ENCODE assay signal across 20 cellular contexts in the genomic region with DNA sequence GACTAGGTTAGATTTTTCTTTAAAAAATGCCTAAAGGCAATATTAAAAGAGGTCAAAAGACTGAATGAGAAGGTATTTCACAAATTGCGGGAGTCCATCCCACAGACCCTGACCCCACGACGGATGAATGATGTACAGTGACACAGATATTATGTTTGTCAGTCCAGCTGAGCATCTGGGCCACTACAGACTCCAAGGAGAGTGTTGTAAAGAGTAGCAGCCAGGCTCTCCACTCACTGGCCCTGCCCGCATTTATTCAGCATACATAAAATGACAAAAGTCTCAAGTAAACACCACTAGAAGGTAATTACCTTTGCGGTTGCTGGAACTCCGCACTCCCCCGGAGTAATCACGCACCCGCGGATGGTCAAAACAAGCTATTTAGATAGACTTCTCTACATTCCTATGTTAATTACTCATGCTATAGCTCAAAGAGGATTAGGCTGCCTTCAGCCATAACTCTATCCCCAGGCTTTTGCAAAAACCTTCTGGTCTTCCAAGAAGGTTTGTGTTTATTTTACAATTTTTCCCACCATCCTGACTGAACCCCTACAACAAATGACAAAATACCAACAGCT. TPM values are rescaled to one million over a fixed set of nuclear protein-coding genes. Genes with fewer than 3 reads are reported as not detected.
DNase-seq lines count a peak whose midpoint lies in the region; ATAC-seq lines count a peak whose summit lies in the region.
"Had no signal": no experiment of that assay in that cellular context is flagged by ENCODE, and none has a peak within 500 bp of the region (broad histone marks: within the 10 kb centered on the region; RNA-seq: fewer than 3 reads in every experiment).

No MANE protein-coding gene starts in this region.

- H3K4me2 ChIP-seq in BLaER1 treated with 17β-estradiol and CSF1 and Interleukin-3, amounts not matched to agents 10 nM and 100 nM, result peak overlapping the region; percentile 2 to 61 (median 41); a peak in 16 of 22 replicates

- peak; percentile 32 for DNase-seq in H4 (ENCODE audit: low spot score)
- DNase-seq in T1000 (lab: John Stamatoyannopoulos, UW), result peak; percentile 36
- no peak for DNase-seq in left colon
- DNase-seq in stimulated activated naive CD8-positive, alpha-beta T cell treated with anti-CD3 and anti-CD28 coated beads, Interleukin-15, amount 100 ng/mL, for 72 hours, result no peak
- DNase-seq in stimulated activated naive CD4-positive, alpha-beta T cell treated with Interleukin-2 at 50 U/mL for 16 hours (lab: John Stamatoyannopoulos, UW), result no peak
- no peak for DNase-seq in stimulated activated CD4-positive, alpha-beta T cell treated with anti-CD3 and anti-CD28 coated beads, Interleukin-4, amount 100 ng/mL, for 24 hours
- DNase-seq: activated CD4-positive, alpha-beta T cell treated with anti-CD3 and anti-CD28 coated beads for 48 hours; activated gamma-delta T cell; anterior cingulate cortex; DND-41; lower lobe of right lung; NCI-H1105 treated with DMSO at 0.1 percent for 48 hours; NCI-H2171 treated with DMSO at 0.1 percent for 48 hours; stimulated activated CD4-positive, alpha-beta T cell treated with anti-CD3 and anti-CD28 coated beads, Interleukin-2, amount 100 ng/mL, for 24 hours had no signal

- peaks cover 15 to 35% (median 24%) of the 10 kb centered on the region in 10 experiments for H3K4me1 ChIP-seq in BLaER1 treated with 17β-estradiol and CSF1 and Interleukin-3, amounts not matched to agents 10 nM and 100 nM
- H3K4me1 ChIP-seq: lower lobe of right lung, parathyroid adenoma, vagina had no signal

- H3K27ac ChIP-seq in BLaER1 treated with 17β-estradiol and CSF1 and Interleukin-3, amounts not matched to agents 10 nM and 100 nM, result no peak overlapping the region
- H3K27ac ChIP-seq: lower lobe of right lung, parathyroid adenoma, vagina had no signal

- no peaks in the 10 kb centered on the region for H3K36me3 ChIP-seq in BLaER1 treated with 17β-estradiol and CSF1 and Interleukin-3, amounts not matched to agents 10 nM and 100 nM
- H3K36me3 ChIP-seq: lower lobe of right lung, vagina had no signal

- no peak overlapping the region for H3K9ac ChIP-seq in BLaER1 treated with 17β-estradiol and CSF1 and Interleukin-3, amounts not matched to agents 10 nM and 100 nM
- H3K9ac ChIP-seq: parathyroid adenoma had no signal

- H3K9me3 Mint-ChIP-seq in stimulated activated naive CD8-positive, alpha-beta T cell treated with anti-CD3 and anti-CD28 coated beads, Interleukin-15, amount 100 ng/mL, for 72 hours, result no peaks in the 10 kb centered on the region
- H3K9me3 Mint-ChIP-seq: IgD-negative memory B cell had no signal

- peaks cover 6% of the 10 kb centered on the region for H3K4me1 Mint-ChIP-seq in stimulated activated naive CD8-positive, alpha-beta T cell treated with anti-CD3 and anti-CD28 coated beads, Interleukin-15, amount 100 ng/mL, for 72 hours

- no peak overlapping the region for H3K27ac Mint-ChIP-seq in stimulated activated naive CD8-positive, alpha-beta T cell treated with anti-CD3 and anti-CD28 coated beads, Interleukin-15, amount 100 ng/mL, for 72 hours

- H3K4me3 Mint-ChIP-seq in stimulated activated naive CD8-positive, alpha-beta T cell treated with anti-CD3 and anti-CD28 coated beads, Interleukin-15, amount 100 ng/mL, for 72 hours, result no peak overlapping the region

- no peak overlapping the region for H3K4me3 ChIP-seq in BLaER1 treated with 17β-estradiol and CSF1 and Interleukin-3, amounts not matched to agents 10 nM and 100 nM
- H3K4me3 ChIP-seq: lower lobe of right lung, vagina had no signal

- H3K9me3 ChIP-seq in BLaER1 treated with 17β-estradiol and CSF1 and Interleukin-3, amounts not matched to agents 10 nM and 100 nM (replicated peaks in 1 of 11), result 0 out of 22 replicates have a peak, but pooled peaks cover 0 to 8% (median 0%) of the 10 kb centered on the region in 11 experiments
- H3K9me3 ChIP-seq: lower lobe of right lung, vagina had no signal

- ATAC-seq in left colon (peak; percentile 39), HG02885 (IDR thresholded peaks at IDR 0.05; ENCODE audit: poor library complexity, unreplicated experiment) (no peak)
- no peak for ATAC-seq in stimulated activated naive CD8-positive, alpha-beta T cell treated with anti-CD3 and anti-CD28 coated beads, Interleukin-15, amount 100 ng/mL, for 72 hours
- ATAC-seq: esophagus mucosa had no signal

- intact Hi-C loops in left colon (cut with DNase I, micrococcal nuclease), result no loop called here

- H3K27me3 ChIP-seq in BLaER1 treated with 17β-estradiol and CSF1 and Interleukin-3, amounts not matched to agents 10 nM and 100 nM, result no peaks in the 10 kb centered on the region
- H3K27me3 ChIP-seq: vagina had no signal

- H3K27me3 Mint-ChIP-seq in stimulated activated naive CD8-positive, alpha-beta T cell treated with anti-CD3 and anti-CD28 coated beads, Interleukin-15, amount 100 ng/mL, for 72 hours, result no peaks in the 10 kb centered on the region
- H3K27me3 Mint-ChIP-seq: IgD-negative memory B cell had no signal

- H4K20me1 ChIP-seq in BLaER1 treated with 17β-estradiol and CSF1 and Interleukin-3, amounts not matched to agents 10 nM and 100 nM, result no peaks in the 10 kb centered on the region

RNA-seq across cellular contexts. Expression of a gene that starts 18.8 kb away (rescaled TPM):
- 156 and 176 TPM in 2 replicates for total RNA-seq in H4 (2014; rRNA removed; shearing (Covaris generic))
- 10 to 100 TPM; 74.4 to 75.6 TPM for total RNA-seq in left colon

RNA-seq across cellular contexts. Expression of a gene that starts 47.8 kb away (rescaled TPM):
- 97.3 and 108 TPM in 2 replicates for total RNA-seq in H4 (2014; rRNA removed; shearing (Covaris generic))
- 10 to 100 TPM; 72.1 to 74.9 TPM for total RNA-seq in left colon

Comparison
In these comparisons a context has a peak if more than half of its experiments do, and no peak if none do; other contexts are left out.
1. DNase-seq: peak in H4 (single experiment) and T1000 (single experiment); none in left colon (0 of 2), stimulated activated naive CD8-positive, alpha-beta T cell treated with anti-CD3 and anti-CD28 coated beads, Interleukin-15, amount 100 ng/mL, for 72 hours (0 of 2), stimulated activated naive CD4-positive, alpha-beta T cell treated with Interleukin-2 at 50 U/mL for 16 hours (single experiment) and stimulated activated CD4-positive, alpha-beta T cell treated with anti-CD3 and anti-CD28 coated beads, Interleukin-4, amount 100 ng/mL, for 24 hours (single experiment).